Comparison of ENCODE assay signal across 1 cellular context in the genomic region with DNA sequence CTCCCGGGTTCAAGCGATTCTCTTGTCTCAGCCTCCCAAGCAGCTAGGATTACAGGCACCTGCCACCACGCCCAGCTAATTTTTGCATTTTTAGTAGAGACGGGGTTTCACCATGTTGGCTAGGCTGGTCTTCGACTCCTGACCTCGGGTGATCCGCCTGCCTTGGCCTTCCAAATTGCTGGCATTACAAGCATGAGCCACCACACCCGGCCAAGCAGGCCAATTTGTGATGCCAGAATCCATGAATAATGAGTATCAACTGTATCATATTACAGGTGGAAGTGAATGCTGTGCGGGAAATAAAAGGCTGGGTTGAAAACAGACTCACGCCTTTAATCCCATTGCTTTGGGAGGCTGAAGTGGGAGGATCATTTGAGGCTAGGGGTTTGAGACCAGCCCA.
A peak's percentile ranks its signal among the peaks of the same experiment; 100 is the strongest.
TF ChIP-seq lines count a peak whose summit lies in the region.

No MANE protein-coding gene starts in this region.

TF ChIP-seq in HEK293, 187 proteins besides CTCF, POLR2A, EP300 and RAD21:
- TF ChIP-seq SALL2 (tag by site-specific recombination; IDR thresholded peaks at IDR 0.05; ENCODE audit: borderline replicate concordance) (no peak), ZNF768 (tag by site-specific recombination; IDR thresholded peaks at IDR 0.05) (no peak), ZNF561 (tag by site-specific recombination; IDR thresholded peaks at IDR 0.05; ENCODE audit: borderline replicate concordance) (no peak), ZBTB17 (tag by site-specific recombination; IDR thresholded peaks at IDR 0.05) (no peak), ZFP3 (tag by site-specific recombination; IDR thresholded peaks at IDR 0.05; ENCODE audit: low read depth) (no peak), ZNF341 (tag by site-specific recombination; IDR thresholded peaks at IDR 0.05; ENCODE audit: low read depth) (0 out of 2 replicates have a peak, but pooled peaks have one; percentile 10)
